In the genomic region with DNA sequence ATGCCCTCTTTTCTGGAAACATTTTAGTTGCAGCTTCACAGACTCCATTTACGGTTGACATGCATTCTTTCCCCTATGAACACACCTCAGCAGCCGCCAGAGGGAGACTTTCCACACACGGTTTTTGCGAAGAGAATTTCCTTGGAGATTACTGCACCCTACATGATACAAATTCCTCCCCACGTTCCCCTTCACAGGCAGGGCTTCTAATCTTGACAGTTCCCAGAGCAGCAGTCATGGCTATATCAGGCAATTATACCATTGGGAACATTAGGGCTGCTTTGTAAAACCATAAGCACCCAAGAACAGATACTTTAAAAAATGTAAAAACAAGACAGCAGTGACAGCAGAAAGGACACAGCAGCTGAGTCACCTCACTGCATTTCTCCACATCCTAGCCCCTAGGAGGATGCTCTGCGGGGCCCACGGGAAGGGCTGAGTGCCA, we compare ENCODE assay signal across 8 cellular contexts.
DNase-seq lines count a peak whose midpoint lies in the region; ATAC-seq and TF ChIP-seq lines count a peak whose summit lies in the region.

No MANE protein-coding gene starts in this region.

- H2AK5ac ChIP-seq in trophoblast cell (ENCODE audit: low read length), result no peak overlapping the region

- no peaks in the 10 kb centered on the region for H3K79me1 ChIP-seq in trophoblast cell (ENCODE audit: low read length)

- H3K27me3 ChIP-seq in MM.1S (replicated peaks; ENCODE audit: insufficient read depth, low read length), result no peaks in the 10 kb centered on the region
- no peaks in the 10 kb centered on the region for H3K27me3 ChIP-seq in trophoblast cell (ENCODE audit: insufficient read depth, low read length)

- H2AFZ ChIP-seq in MM.1S (ENCODE audit: low read length) (peak overlapping the region; percentile 41), trophoblast cell (ENCODE audit: insufficient read depth, low read length, poor library complexity) (no peak overlapping the region)

- peaks cover 32% of the 10 kb centered on the region for H3K27me3 Mint-ChIP-seq in activated CD4-positive, alpha-beta T cell treated with anti-CD3 and anti-CD28 coated beads for 36 hours
- no peaks in the 10 kb centered on the region; the same call in 1 of the 2 replicates for H3K27me3 Mint-ChIP-seq in WTC11 (ENCODE audit: low read depth)
- peaks cover 4 to 30% (median 9%) of the 10 kb centered on the region in 3 donors for H3K27me3 Mint-ChIP-seq in immature natural killer cell (ENCODE audit: low read depth in 3 of 3)

- H4K91ac ChIP-seq in trophoblast cell (ENCODE audit: low read depth, low read length), result no peak overlapping the region

- H3K4me2 ChIP-seq in MM.1S (ENCODE audit: low read depth, low read length) (no peak overlapping the region), trophoblast cell (ENCODE audit: low read length) (no peak overlapping the region)

- H3K23ac ChIP-seq in trophoblast cell (ENCODE audit: low read length), result no peak overlapping the region

- H3K9me3 Mint-ChIP-seq in activated CD4-positive, alpha-beta T cell treated with anti-CD3 and anti-CD28 coated beads for 36 hours (ENCODE audit: low read depth), result no peaks in the 10 kb centered on the region
- peaks cover 5% of the 10 kb centered on the region for H3K9me3 Mint-ChIP-seq in WTC11
- H3K9me3 Mint-ChIP-seq in immature natural killer cell, result peaks cover 0 to 2% (median 0%) of the 10 kb centered on the region in 6 donors

- no peaks in the 10 kb centered on the region for H3K9me2 ChIP-seq in MM.1S (replicated peaks; ENCODE audit: insufficient read depth, low read length)

- intact Hi-C loops in activated CD4-positive, alpha-beta T cell treated with anti-CD3 and anti-CD28 coated beads for 36 hours (cut with DNase I, micrococcal nuclease), result loop anchor here in 1 of 2 experiments (1.0 to 2.0 kb wide), 2 partner anchors 167 to 291 kb away; no protein-coding TSS in a partner anchor

- H3K4me3 ChIP-seq in MM.1S (ENCODE audit: low read length) (no peak overlapping the region), trophoblast cell (ENCODE audit: low read depth, low read length) (no peak overlapping the region)

- no peaks in the 10 kb centered on the region for H4K20me1 ChIP-seq in MM.1S (ENCODE audit: insufficient read depth, low read length)

- H3K4me1 Mint-ChIP-seq in activated CD4-positive, alpha-beta T cell treated with anti-CD3 and anti-CD28 coated beads for 36 hours, result peaks cover 4% of the 10 kb centered on the region
- H3K4me1 Mint-ChIP-seq in WTC11, result peaks cover 8% of the 10 kb centered on the region
- no peaks in the 10 kb centered on the region for H3K4me1 Mint-ChIP-seq in immature natural killer cell

- H3K36me3 Mint-ChIP-seq in activated CD4-positive, alpha-beta T cell treated with anti-CD3 and anti-CD28 coated beads for 36 hours (ENCODE audit: low read depth), result no peaks in the 10 kb centered on the region
- H3K36me3 Mint-ChIP-seq in WTC11 (no peaks in the 10 kb centered on the region), immature natural killer cell (no peaks in the 10 kb centered on the region)

- H3K36me3 ChIP-seq in MM.1S (replicated peaks; ENCODE audit: insufficient read depth, low read length) (no peaks in the 10 kb centered on the region), trophoblast cell (ENCODE audit: control insufficient read depth in 1 of 2, insufficient read depth in 2 of 2, low read length in 2 of 2) (no peaks in the 10 kb centered on the region)

- WGBS in trophoblast cell (ENCODE audit: extremely low coverage, insufficient coverage, insufficient read length), result no CpG with 5 or more reads among the region's 7 CpGs

- no peak for ATAC-seq in activated CD4-positive, alpha-beta T cell treated with anti-CD3 and anti-CD28 coated beads for 36 hours
- ATAC-seq in WTC11, result peak; percentile 83
- no peak for ATAC-seq in HG02678 (IDR thresholded peaks at IDR 0.05; ENCODE audit: unreplicated experiment)

- no peak overlapping the region for H3K14ac ChIP-seq in trophoblast cell (ENCODE audit: low read length)

- H3K18ac ChIP-seq in trophoblast cell (ENCODE audit: low read length), result no peak overlapping the region

- POLR2A ChIA-PET in activated CD4-positive, alpha-beta T cell treated with anti-CD3 and anti-CD28 coated beads for 36 hours (lab: Charles Lee), result no interaction called here
- POLR2A ChIA-PET in WTC11 (lab: Charles Lee), result no interaction called here

- no peaks in the 10 kb centered on the region for H3F3A ChIP-seq in MM.1S (ENCODE audit: insufficient read depth, low read length)

- no peak overlapping the region for H3K27ac ChIP-seq in MM.1S (ENCODE audit: low read length)
- H3K27ac ChIP-seq in trophoblast cell (ENCODE audit: low read depth, low read length), result no peak overlapping the region

- DNase-seq in activated CD4-positive, alpha-beta T cell treated with anti-CD3 and anti-CD28 coated beads for 36 hours, result peak; percentile 63
- DNase-seq in activated CD4-positive, alpha-beta T cell treated with anti-CD3 and anti-CD28 coated beads for 4 hours, result no peak
- DNase-seq in MM.1S (peak; percentile 34), WTC11 (ENCODE audit: low spot score) (peak; percentile 65), glomerular visceral epithelial cell (ENCODE audit: extremely low spot score) (peak; percentile 69), trophoblast cell (peak; percentile 17 to 74), immature natural killer cell (no peak)

- no peaks in the 10 kb centered on the region for H3K79me2 ChIP-seq in MM.1S (ENCODE audit: low read length)
- H3K79me2 ChIP-seq in trophoblast cell (ENCODE audit: control insufficient read depth, insufficient read depth, low read length, poor library complexity), result no peaks in the 10 kb centered on the region

- no peak overlapping the region for H3K4ac ChIP-seq in trophoblast cell (ENCODE audit: low read depth, low read length)

- no peak overlapping the region for H4K12ac ChIP-seq in trophoblast cell (ENCODE audit: low read depth, low read length)

- CTCF ChIA-PET in activated CD4-positive, alpha-beta T cell treated with anti-CD3 and anti-CD28 coated beads for 36 hours (lab: Charles Lee), result interaction anchor here (0.6 to 1.5 kb wide), 6 partner anchors 37 to 418 kb away, joined by 3 to 7 read pairs (median 4); no protein-coding TSS in a partner anchor
- CTCF ChIA-PET in WTC11 (lab: Charles Lee), result interaction anchor here (0.6 to 3.8 kb wide), 19 partner anchors 11 to 426 kb away, joined by 3 to 47 read pairs (median 4); no protein-coding TSS in a partner anchor

- TF ChIP-seq CTCF in MM.1S (IDR thresholded peaks at IDR 0.05; ENCODE audit: low read length) (peak; percentile 61), WTC11 (IDR thresholded peaks at IDR 0.05) (peak; percentile 50)

- no peak overlapping the region for H2BK12ac ChIP-seq in trophoblast cell (ENCODE audit: low read length)

- no peaks in the 10 kb centered on the region for H3K4me1 ChIP-seq in MM.1S (ENCODE audit: low read length)
- H3K4me1 ChIP-seq in trophoblast cell (ENCODE audit: control insufficient read depth in 1 of 2, insufficient read depth in 2 of 2, low read length in 2 of 2), result peaks cover 0 to 3% of the 10 kb centered on the region in 2 experiments

- H3K4me3 Mint-ChIP-seq in activated CD4-positive, alpha-beta T cell treated with anti-CD3 and anti-CD28 coated beads for 36 hours, result no peak overlapping the region
- H3K4me3 Mint-ChIP-seq in WTC11, result no peak overlapping the region
- no peak overlapping the region for H3K4me3 Mint-ChIP-seq in immature natural killer cell

- no peaks in the 10 kb centered on the region for H3K9me3 ChIP-seq in MM.1S (replicated peaks; ENCODE audit: insufficient read depth, low read length)
- H3K9me3 ChIP-seq in trophoblast cell (ENCODE audit: insufficient read depth, low read depth, low read length), result no peaks in the 10 kb centered on the region

- H3K9ac ChIP-seq in MM.1S (ENCODE audit: low read length) (no peak overlapping the region), trophoblast cell (ENCODE audit: low read length) (no peak overlapping the region)

- no peak overlapping the region for H2BK5ac ChIP-seq in trophoblast cell (ENCODE audit: low read depth, low read length, poor library complexity)

- no peak overlapping the region for H2BK120ac ChIP-seq in trophoblast cell (ENCODE audit: insufficient read depth, low read length, poor library complexity)

- H4K8ac ChIP-seq in trophoblast cell (ENCODE audit: low read depth, low read length), result no peak overlapping the region

- no peak overlapping the region for H3K27ac Mint-ChIP-seq in activated CD4-positive, alpha-beta T cell treated with anti-CD3 and anti-CD28 coated beads for 36 hours
- peak overlapping the region; percentile 39; the same call in 1 of the 2 replicates for H3K27ac Mint-ChIP-seq in WTC11
- H3K27ac Mint-ChIP-seq in immature natural killer cell, result no peak overlapping the region

TF ChIP-seq in WTC11, 78 proteins besides CTCF, POLR2A, EP300 and RAD21:
- TF ChIP-seq, protein P1, sequence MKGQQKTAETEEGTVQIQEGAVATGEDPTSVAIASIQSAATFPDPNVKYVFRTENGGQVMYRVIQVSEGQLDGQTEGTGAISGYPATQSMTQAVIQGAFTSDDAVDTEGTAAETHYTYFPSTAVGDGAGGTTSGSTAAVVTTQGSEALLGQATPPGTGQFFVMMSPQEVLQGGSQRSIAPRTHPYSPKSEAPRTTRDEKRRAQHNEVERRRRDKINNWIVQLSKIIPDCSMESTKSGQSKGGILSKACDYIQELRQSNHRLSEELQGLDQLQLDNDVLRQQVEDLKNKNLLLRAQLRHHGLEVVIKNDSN (CRISPR knock-in tag; IDR thresholded peaks at IDR 0.05), result no peak
TF ChIP-seq in WTC11: peak in this region for 0.

Comparison
In these comparisons a context has a peak if more than half of its experiments do, and no peak if none do; other contexts are left out.
1. DNase-seq: peak in activated CD4-positive, alpha-beta T cell treated with anti-CD3 and anti-CD28 coated beads for 36 hours (single experiment), MM.1S (single experiment), WTC11 (single experiment), glomerular visceral epithelial cell (single experiment) and trophoblast cell (2 of 2); none in activated CD4-positive, alpha-beta T cell treated with anti-CD3 and anti-CD28 coated beads for 4 hours (0 of 2) and immature natural killer cell (0 of 3).